Comparison of ENCODE assay signal across 10 cellular contexts in the genomic region with DNA sequence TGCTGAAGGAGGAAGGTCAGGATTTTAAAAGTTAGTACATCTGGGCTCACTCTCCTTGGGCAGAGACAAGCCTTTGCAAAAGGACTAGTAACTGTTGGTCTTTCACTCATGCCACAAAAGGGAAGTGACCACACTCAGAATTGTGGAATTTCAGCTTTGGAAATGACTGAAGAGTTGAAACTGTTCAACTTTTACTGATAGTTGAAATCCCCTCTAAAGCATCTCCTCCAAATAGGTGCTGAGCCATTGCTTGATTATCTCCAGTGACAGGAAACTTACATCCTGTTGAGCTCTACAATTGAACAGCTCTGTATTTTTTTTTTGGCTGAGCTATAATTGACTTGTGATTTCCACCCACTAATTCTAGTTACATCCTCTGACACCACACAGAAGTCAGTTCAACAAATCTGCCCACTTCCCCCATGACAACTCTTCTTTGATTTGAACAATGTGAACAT.
DNase-seq lines count a peak whose midpoint lies in the region; ATAC-seq and TF ChIP-seq lines count a peak whose summit lies in the region.
"Had no signal": no experiment of that assay in that cellular context is flagged by ENCODE, and none has a peak within 500 bp of the region (broad histone marks: within the 10 kb centered on the region; RNA-seq: fewer than 3 reads in every experiment).

No MANE protein-coding gene starts in this region.

- peak overlapping the region in 7 of 8 donors; percentile 40 to 76 (median 72) for H3K27ac Mint-ChIP-seq in CD8-positive, alpha-beta memory T cell

- H3K9me2 ChIP-seq in PC-3 (replicated peaks; ENCODE audit: low read length): no peaks in the 10 kb centered on the region

- no peaks in the 10 kb centered on the region for H3F3A ChIP-seq in PC-3 (ENCODE audit: low read length, unreplicated experiment)

- peak overlapping the region in 6 of 7 donors; percentile 6 to 26 (median 24) for H3K4me3 Mint-ChIP-seq in CD8-positive, alpha-beta memory T cell

- intact Hi-C loops in PC-3 (cut with micrococcal nuclease): no loop called here

- DNase-seq in CD8-positive, alpha-beta memory T cell: peak in 2 of 5 donors; percentile 32 to 34
- DNase-seq in NOMO-1 treated with dmso at 0.1 percent for 144 hours (lab: John Stamatoyannopoulos, UW; ENCODE audit: unreplicated experiment) (peak; percentile 75), fibroblast of the aortic adventitia (ENCODE audit: low read depth) (peak; percentile 32), mucosa of gallbladder (ENCODE audit: low spot score) (no peak), SJCRH30 (no peak), PC-3 (no peak)
- DNase-seq: erythroblast, NCI-H510A treated with DMSO at 0.1 percent for 48 hours had no signal

- H3K4me1 ChIP-seq in CD8-positive, alpha-beta memory T cell (ENCODE audit: insufficient read depth, low read length): peaks cover 28% of the 10 kb centered on the region
- H3K4me1 ChIP-seq in SJCRH30 (no peaks in the 10 kb centered on the region), PC-3 (ENCODE audit: insufficient read depth, low read length) (no peaks in the 10 kb centered on the region)

- peak; percentile 53 for ATAC-seq in GM21515 (IDR thresholded peaks at IDR 0.05; ENCODE audit: unreplicated experiment)
- ATAC-seq in HG02970 (IDR thresholded peaks at IDR 0.05; ENCODE audit: low FRiP score, unreplicated experiment): no peak
- no peak for ATAC-seq in PC-3

- H3K9ac ChIP-seq in PC-3 (ENCODE audit: low read length): no peak overlapping the region

- no peaks in the 10 kb centered on the region for H3K9me3 ChIP-seq in CD8-positive, alpha-beta memory T cell (ENCODE audit: low read length)
- no peaks in the 10 kb centered on the region for H3K9me3 ChIP-seq in SJCRH30 (replicated peaks)
- no peaks in the 10 kb centered on the region for H3K9me3 ChIP-seq in PC-3 (ENCODE audit: low read length)

- TF ChIP-seq CTCF in fibroblast of the aortic adventitia (IDR thresholded peaks at IDR 0.05; ENCODE audit: insufficient read depth, low read length): no peak
- no peak for TF ChIP-seq CTCF in PC-3 (conservative IDR thresholded peaks at IDR 0.05; ENCODE audit: low read depth, low read length)

- H3K4me3 ChIP-seq in CD8-positive, alpha-beta memory T cell (ENCODE audit: low read length): no peak overlapping the region
- no peak overlapping the region for H3K4me3 ChIP-seq in fibroblast of the aortic adventitia (ENCODE audit: low read depth, low read length)
- H3K4me3 ChIP-seq in SJCRH30: no peak overlapping the region
- H3K4me3 ChIP-seq in PC-3 (ENCODE audit: low read length): no peak overlapping the region

- H3K4me2 ChIP-seq in PC-3 (ENCODE audit: low read length): no peak overlapping the region

- no peaks in the 10 kb centered on the region for H3K36me3 ChIP-seq in CD8-positive, alpha-beta memory T cell (ENCODE audit: insufficient read depth, low read length)
- H3K36me3 ChIP-seq in SJCRH30 (no peaks in the 10 kb centered on the region), PC-3 (ENCODE audit: low read depth, low read length) (no peaks in the 10 kb centered on the region)

- H4K20me1 ChIP-seq in PC-3 (ENCODE audit: low read length): no peaks in the 10 kb centered on the region

- peaks cover 38 to 43% (median 42%) of the 10 kb centered on the region in 3 donors for H3K4me1 Mint-ChIP-seq in CD8-positive, alpha-beta memory T cell

- no peak overlapping the region for H2AFZ ChIP-seq in PC-3 (ENCODE audit: low read length)

- no peaks in the 10 kb centered on the region for H3K27me3 ChIP-seq in CD8-positive, alpha-beta memory T cell (ENCODE audit: insufficient read depth, low read length, poor library complexity, severe bottlenecking)
- H3K27me3 ChIP-seq in SJCRH30 (no peaks in the 10 kb centered on the region), PC-3 (ENCODE audit: low read length) (no peaks in the 10 kb centered on the region)

- no peaks in the 10 kb centered on the region for H3K27me3 Mint-ChIP-seq in CD8-positive, alpha-beta memory T cell

- no peak overlapping the region for H3K27ac ChIP-seq in CD8-positive, alpha-beta memory T cell (ENCODE audit: low read depth, low read length)
- H3K27ac ChIP-seq in SJCRH30: no peak overlapping the region
- H3K27ac ChIP-seq in PC-3 (ENCODE audit: low read length): no peak overlapping the region

- CTCF ChIA-PET in CD8-positive, alpha-beta memory T cell (lab: Charles Lee): interaction anchor here (1.0 to 4.1 kb wide), 3 partner anchors 125 to 1178 kb away, joined by 3 to 16 read pairs (median 5); no protein-coding TSS in a partner anchor
- CTCF ChIA-PET in PC-3 (lab: Charles Lee): no interaction called here

- H3K9me3 Mint-ChIP-seq in CD8-positive, alpha-beta memory T cell: peaks cover 0 to 1% (median 0%) of the 10 kb centered on the region in 5 donors

- H3K36me3 Mint-ChIP-seq in CD8-positive, alpha-beta memory T cell: no peaks in the 10 kb centered on the region

- no TSS peak for BruUV-seq in PC-3 (replicated peaks; lab: Mats Ljungman, UMichigan)

- POLR2A ChIA-PET in CD8-positive, alpha-beta memory T cell (lab: Charles Lee): no interaction called here
- POLR2A ChIA-PET in PC-3 (lab: Charles Lee; ENCODE audit: unreplicated experiment): no interaction called here

- no peaks in the 10 kb centered on the region for H3K79me2 ChIP-seq in PC-3 (ENCODE audit: low read length)

Comparison
In these comparisons a context has a peak if more than half of its experiments do, and no peak if none do; other contexts are left out.
1. DNase-seq: peak in NOMO-1 treated with dmso at 0.1 percent for 144 hours (single experiment) and fibroblast of the aortic adventitia (single experiment); none in mucosa of gallbladder (single experiment), SJCRH30 (0 of 2) and PC-3 (single experiment).